In the genomic region with DNA sequence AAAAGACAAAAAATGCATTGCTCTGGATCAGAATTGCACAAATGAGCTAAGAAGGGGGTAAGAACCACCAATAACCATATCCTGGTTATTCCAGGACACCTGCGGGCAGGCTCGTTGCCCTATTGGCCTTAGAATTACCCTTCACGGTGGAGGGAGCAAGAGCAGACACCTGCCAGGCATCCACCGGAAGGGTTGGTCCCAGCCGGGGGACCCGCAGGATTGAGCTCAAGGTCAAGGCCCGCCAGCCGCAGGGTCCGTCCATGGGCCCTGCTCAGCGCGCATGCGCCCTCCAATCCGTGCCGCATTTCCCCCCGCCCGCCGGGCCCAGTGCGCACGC, we compare ENCODE assay signal across 8 cellular contexts. TPM values are rescaled to one million over a fixed set of nuclear protein-coding genes. Genes with fewer than 3 reads are reported as not detected.
DNase-seq lines count a peak whose midpoint lies in the region; ATAC-seq and TF ChIP-seq lines count a peak whose summit lies in the region.

No MANE protein-coding gene starts in this region.

- no peak for TF ChIP-seq RAD21 in neural cell (conservative IDR thresholded peaks at IDR 0.05)

- no peak for DNase-seq in activated CD4-positive, alpha-beta T cell treated with anti-CD3 and anti-CD28 coated beads for 36 hours
- DNase-seq in activated CD4-positive, alpha-beta T cell treated with anti-CD3 and anti-CD28 coated beads for 4 hours: no peak
- DNase-seq in PC-3 (peak; percentile 76), epidermal melanocyte (ENCODE audit: insufficient read length, low spot score) (peak; percentile 97), SHP77 treated with DMSO at 0.1 percent for 48 hours (lab: John Stamatoyannopoulos, UW) (no peak), CD1c-positive myeloid dendritic cell (ENCODE audit: extremely low spot score) (no peak)

- H3K9me2 ChIP-seq in PC-3 (replicated peaks; ENCODE audit: low read length) (no peaks in the 10 kb centered on the region), neural cell (ENCODE audit: insufficient read depth, low read length) (no peaks in the 10 kb centered on the region)

- peaks cover 51% of the 10 kb centered on the region for H4K20me1 ChIP-seq in PC-3 (ENCODE audit: low read length)
- no peaks in the 10 kb centered on the region for H4K20me1 ChIP-seq in neural cell (ENCODE audit: insufficient read depth)

- H2AFZ ChIP-seq in PC-3 (ENCODE audit: low read length) (no peak overlapping the region), neural cell (ENCODE audit: low read depth, low read length) (no peak overlapping the region)

- H3K9me3 Mint-ChIP-seq in activated CD4-positive, alpha-beta T cell treated with anti-CD3 and anti-CD28 coated beads for 36 hours (ENCODE audit: low read depth): no peaks in the 10 kb centered on the region

- H3K36me3 ChIP-seq in PC-3 (ENCODE audit: low read depth, low read length) (peaks cover 44% of the 10 kb centered on the region), neural cell (ENCODE audit: insufficient read depth, low read length) (no peaks in the 10 kb centered on the region)

- H3K27me3 ChIP-seq in PC-3 (ENCODE audit: low read length) (no peaks in the 10 kb centered on the region), neural cell (ENCODE audit: insufficient read depth, low read depth, low read length) (no peaks in the 10 kb centered on the region)

- H3K4me2 ChIP-seq in PC-3 (ENCODE audit: low read length): peak overlapping the region; percentile 96
- H3K4me2 ChIP-seq in neural cell (ENCODE audit: low read length): peak overlapping the region; percentile 99

- H3K9me3 ChIP-seq in PC-3 (ENCODE audit: low read length): no peaks in the 10 kb centered on the region
- H3K9me3 ChIP-seq in neural cell (ENCODE audit: low read length): no peaks in the 10 kb centered on the region

- TF ChIP-seq CTCF in PC-3 (conservative IDR thresholded peaks at IDR 0.05; ENCODE audit: low read depth, low read length) (no peak), neural cell (IDR thresholded peaks at IDR 0.05; ENCODE audit: poor library complexity, severe bottlenecking) (no peak)

- H3K4me3 ChIP-seq in PC-3 (ENCODE audit: low read length) (peak overlapping the region; percentile 97), neural cell (ENCODE audit: low read length) (peak overlapping the region; percentile 99)

- no peak for ATAC-seq in activated CD4-positive, alpha-beta T cell treated with anti-CD3 and anti-CD28 coated beads for 36 hours
- ATAC-seq in PC-3 (no peak; the same call in 1 of the 2 replicates), GM18873 (IDR thresholded peaks at IDR 0.05; ENCODE audit: low FRiP score, unreplicated experiment) (no peak)

- BruUV-seq in PC-3 (replicated peaks; lab: Mats Ljungman, UMichigan): TSS peak; percentile 36

- H3F3A ChIP-seq in PC-3 (ENCODE audit: low read length, unreplicated experiment) (no peaks in the 10 kb centered on the region), neural cell (ENCODE audit: insufficient read depth, low read length, poor library complexity, severe bottlenecking) (no peaks in the 10 kb centered on the region)

- H3K9ac ChIP-seq in PC-3 (ENCODE audit: low read length) (peak overlapping the region; percentile 100), neural cell (ENCODE audit: low read length) (peak overlapping the region; percentile 99)

- H3K4me3 Mint-ChIP-seq in activated CD4-positive, alpha-beta T cell treated with anti-CD3 and anti-CD28 coated beads for 36 hours: peak overlapping the region; percentile 82

- intact Hi-C loops in activated CD4-positive, alpha-beta T cell treated with anti-CD3 and anti-CD28 coated beads for 36 hours (cut with DNase I, micrococcal nuclease): loop anchor here (5.0 kb wide), 3 partner anchors 144 to 1301 kb away; partner anchors contain the start of genes CD99 (in 1 of the 2) and PLCXD1 (in 1 of the 2)
- intact Hi-C loops in PC-3 (cut with micrococcal nuclease): no loop called here

- CTCF ChIA-PET in activated CD4-positive, alpha-beta T cell treated with anti-CD3 and anti-CD28 coated beads for 36 hours (lab: Charles Lee): no interaction called here
- CTCF ChIA-PET in PC-3 (lab: Charles Lee): no interaction called here

- no peaks in the 10 kb centered on the region for H3K27me3 Mint-ChIP-seq in activated CD4-positive, alpha-beta T cell treated with anti-CD3 and anti-CD28 coated beads for 36 hours

- H3K36me3 Mint-ChIP-seq in activated CD4-positive, alpha-beta T cell treated with anti-CD3 and anti-CD28 coated beads for 36 hours (ENCODE audit: low read depth): peaks cover 64% of the 10 kb centered on the region

- POLR2A ChIA-PET in activated CD4-positive, alpha-beta T cell treated with anti-CD3 and anti-CD28 coated beads for 36 hours (lab: Charles Lee): no interaction called here
- POLR2A ChIA-PET in PC-3 (lab: Charles Lee; ENCODE audit: unreplicated experiment): no interaction called here

- H3K79me2 ChIP-seq in PC-3 (ENCODE audit: low read length) (peaks cover 72% of the 10 kb centered on the region), neural cell (replicated peaks; ENCODE audit: insufficient read depth, low read length) (peaks cover 38% of the 10 kb centered on the region)

- H3K27ac Mint-ChIP-seq in activated CD4-positive, alpha-beta T cell treated with anti-CD3 and anti-CD28 coated beads for 36 hours: peak overlapping the region; percentile 92

- H3K4me1 Mint-ChIP-seq in activated CD4-positive, alpha-beta T cell treated with anti-CD3 and anti-CD28 coated beads for 36 hours: peaks cover 58% of the 10 kb centered on the region

- no peak for TF ChIP-seq EP300 in neural cell (conservative IDR thresholded peaks at IDR 0.05; ENCODE audit: poor library complexity, severe bottlenecking)

- H3K4me1 ChIP-seq in PC-3 (ENCODE audit: insufficient read depth, low read length): peaks cover 6% of the 10 kb centered on the region; the same call in 1 of the 2 replicates

- H3K27ac ChIP-seq in PC-3 (ENCODE audit: low read length) (peak overlapping the region; percentile 96), neural cell (ENCODE audit: low read length) (peak overlapping the region; percentile 97)

TF ChIP-seq in neural cell, 6 proteins besides CTCF, POLR2A, EP300 and RAD21:
- TF ChIP-seq TAF1 (IDR thresholded peaks at IDR 0.05; ENCODE audit: low read depth) (no peak), REST (IDR thresholded peaks at IDR 0.05; ENCODE audit: borderline replicate concordance) (no peak), EZH2 (IDR thresholded peaks at IDR 0.05; ENCODE audit: borderline replicate concordance, insufficient read depth, low read length, poor library complexity, severe bottlenecking) (no peak), SMC3 (conservative IDR thresholded peaks at IDR 0.05; ENCODE audit: poor library complexity) (no peak), MXI1 (conservative IDR thresholded peaks at IDR 0.05; ENCODE audit: poor library complexity, severe bottlenecking) (no peak), POLR2AphosphoS5 (IDR thresholded peaks at IDR 0.05) (no peak)
TF ChIP-seq in neural cell: peak in this region for 0.

RNA-seq across cellular contexts. Expression of gene SLC25A6, which starts 0.6 kb away (rescaled TPM):
- total RNA-seq in activated CD4-positive, alpha-beta T cell treated with anti-CD3 and anti-CD28 coated beads for 36 hours: 100 to 1,000 TPM; 396 to 456 TPM
- 169 and 178 TPM in 2 replicates for total RNA-seq in PC-3 (2014; rRNA removed)
- polyA plus RNA-seq in neural cell: 180 and 184 TPM in 2 replicates
- polyA minus RNA-seq in neural cell: 169 and 183 TPM in 2 replicates

RNA-seq across cellular contexts. Expression of gene IL3RA, which starts 54.8 kb away (rescaled TPM):
- total RNA-seq in activated CD4-positive, alpha-beta T cell treated with anti-CD3 and anti-CD28 coated beads for 36 hours: under 1 TPM; 0.37 to 0.63 TPM
- total RNA-seq in PC-3 (2014; rRNA removed): not detected in 2 replicates
- not detected in 2 replicates for polyA plus RNA-seq in neural cell
- not detected in 2 replicates for polyA minus RNA-seq in neural cell

Comparison
In these comparisons a context has a peak if more than half of its experiments do, and no peak if none do; other contexts are left out.
1. DNase-seq: peak in PC-3 (single experiment) and epidermal melanocyte (single experiment); none in activated CD4-positive, alpha-beta T cell treated with anti-CD3 and anti-CD28 coated beads for 36 hours (single experiment), activated CD4-positive, alpha-beta T cell treated with anti-CD3 and anti-CD28 coated beads for 4 hours (0 of 2), SHP77 treated with DMSO at 0.1 percent for 48 hours (single experiment) and CD1c-positive myeloid dendritic cell (single experiment).